ENCODE assay signal across 16 cellular contexts in genomic region chr2:81481994-81482368, GRCh38.
DNase-seq lines count a peak whose midpoint lies in the region; ATAC-seq and TF ChIP-seq lines count a peak whose summit lies in the region.
"Had no signal": no experiment of that assay in that cellular context is flagged by ENCODE, and none has a peak within 500 bp of the region (broad histone marks: within the 10 kb centered on the region; RNA-seq: fewer than 3 reads in every experiment).

No MANE protein-coding gene starts in this region.

- no peak overlapping the region for H3K4me3 Mint-ChIP-seq in activated CD4-positive, alpha-beta T cell treated with anti-CD3 and anti-CD28 coated beads for 36 hours
- H3K4me3 Mint-ChIP-seq: activated naive CD8-positive, alpha-beta T cell treated with anti-CD3 and anti-CD28 coated beads, Interleukin-2, amount 50 U/mL, for 24 hours; stimulated activated naive CD8-positive, alpha-beta T cell treated with anti-CD3 and anti-CD28 coated beads, Interleukin-15, amount 100 ng/mL, for 72 hours had no signal

- H3K4me1 ChIP-seq in SK-N-SH (ENCODE audit: control insufficient read depth in 1 of 2, insufficient read depth in 2 of 2, low read depth in 1 of 2, low read length in 1 of 2) (no peaks in the 10 kb centered on the region; a peak in 1 of 4 replicates), testis (no peaks in the 10 kb centered on the region)
- H3K4me1 ChIP-seq: breast epithelium, right lobe of liver had no signal

- no peaks in the 10 kb centered on the region for H3K4me1 Mint-ChIP-seq in activated CD4-positive, alpha-beta T cell treated with anti-CD3 and anti-CD28 coated beads for 36 hours
- H3K4me1 Mint-ChIP-seq: activated naive CD8-positive, alpha-beta T cell treated with anti-CD3 and anti-CD28 coated beads, Interleukin-2, amount 50 U/mL, for 24 hours; stimulated activated naive CD8-positive, alpha-beta T cell treated with anti-CD3 and anti-CD28 coated beads, Interleukin-15, amount 100 ng/mL, for 72 hours had no signal

- H4K20me1 ChIP-seq in SK-N-SH (ENCODE audit: insufficient read depth): no peaks in the 10 kb centered on the region

- H3K9me3 ChIP-seq in SK-N-SH (no peaks in the 10 kb centered on the region), testis (no peaks in the 10 kb centered on the region)
- H3K9me3 ChIP-seq: right lobe of liver had no signal

- H3K79me2 ChIP-seq in SK-N-SH (ENCODE audit: insufficient read depth): no peaks in the 10 kb centered on the region

- no peak for TF ChIP-seq EP300 in SK-N-SH (IDR thresholded peaks at IDR 0.05; ENCODE audit: borderline replicate concordance in 1 of 2, low read depth in 1 of 2, low read length in 1 of 2)

- no peaks in the 10 kb centered on the region for H3F3A ChIP-seq in SK-N-SH (replicated peaks; ENCODE audit: insufficient read depth)

- intact Hi-C loops in testis (cut with DNase I; ENCODE audit: low total_unique reads): no loop called here
- intact Hi-C loops in activated CD4-positive, alpha-beta T cell treated with anti-CD3 and anti-CD28 coated beads for 36 hours (cut with DNase I, micrococcal nuclease): no loop called here

- TF ChIP-seq RAD21 in SK-N-SH (IDR thresholded peaks at IDR 0.05; ENCODE audit: low read length): no peak

- 0 out of 2 replicates have a peak, but pooled peaks cover 4% of the 10 kb centered on the region for H3K9me2 ChIP-seq in SK-N-SH

- H3K27ac Mint-ChIP-seq in activated CD4-positive, alpha-beta T cell treated with anti-CD3 and anti-CD28 coated beads for 36 hours: no peak overlapping the region
- H3K27ac Mint-ChIP-seq: activated naive CD8-positive, alpha-beta T cell treated with anti-CD3 and anti-CD28 coated beads, Interleukin-2, amount 50 U/mL, for 24 hours; stimulated activated naive CD8-positive, alpha-beta T cell treated with anti-CD3 and anti-CD28 coated beads, Interleukin-15, amount 100 ng/mL, for 72 hours had no signal

- H3K27ac ChIP-seq in SK-N-SH (ENCODE audit: low read depth in 2 of 2, low read length in 1 of 2): no peak overlapping the region
- H3K27ac ChIP-seq in testis: no peak overlapping the region
- H3K27ac ChIP-seq: breast epithelium, right lobe of liver, SK-N-MC had no signal

- no peak overlapping the region for H2AFZ ChIP-seq in SK-N-SH (ENCODE audit: low read depth)

- no peak overlapping the region for H3K4me2 ChIP-seq in SK-N-SH

- peak; percentile 3 for DNase-seq in SK-N-SH
- peak; percentile 18 for DNase-seq in NCI-H446 treated with DMSO at 0.1 percent for 48 hours (lab: John Stamatoyannopoulos, UW)
- DNase-seq in SW 1271 (lab: John Stamatoyannopoulos, UW): peak; percentile 71 to 93
- no peak for DNase-seq in testis
- no peak for DNase-seq in activated CD4-positive, alpha-beta T cell treated with anti-CD3 and anti-CD28 coated beads for 36 hours
- DNase-seq in mesenteric fat pad (ENCODE audit: low spot score): no peak
- DNase-seq: activated naive CD8-positive, alpha-beta T cell treated with anti-CD3 and anti-CD28 coated beads, Interleukin-2, amount 50 U/mL, for 24 hours; erythroblast; NCI-H2171 treated with DMSO at 0.1 percent for 48 hours; stimulated activated CD4-positive, alpha-beta T cell treated with anti-CD3 and anti-CD28 coated beads, Interleukin-1b, Interleukin-23, amount 100 ng/mL, for 48 hours; stimulated activated naive CD8-positive, alpha-beta T cell treated with anti-CD3 and anti-CD28 coated beads, Interleukin-15, amount 100 ng/mL, for 72 hours had no signal

- TF ChIP-seq CTCF in SK-N-SH (IDR thresholded peaks at IDR 0.05) (no peak), testis (IDR thresholded peaks at IDR 0.05) (no peak)

- H3K9ac ChIP-seq in SK-N-SH: no peak overlapping the region

- no peak for TF ChIP-seq POLR2A in testis (IDR thresholded peaks at IDR 0.05)

- ATAC-seq in SK-N-SH treated with all-trans-retinoic acid at 6 μM for 48 hours (no peak), HG03342 (IDR thresholded peaks at IDR 0.05; ENCODE audit: unreplicated experiment) (no peak)
- ATAC-seq in activated CD4-positive, alpha-beta T cell treated with anti-CD3 and anti-CD28 coated beads for 36 hours: no peak
- ATAC-seq: activated naive CD8-positive, alpha-beta T cell treated with anti-CD3 and anti-CD28 coated beads, Interleukin-2, amount 50 U/mL, for 24 hours; stimulated activated naive CD8-positive, alpha-beta T cell treated with anti-CD3 and anti-CD28 coated beads, Interleukin-15, amount 100 ng/mL, for 72 hours had no signal

- H3K27me3 Mint-ChIP-seq in activated CD4-positive, alpha-beta T cell treated with anti-CD3 and anti-CD28 coated beads for 36 hours: no peaks in the 10 kb centered on the region
- H3K27me3 Mint-ChIP-seq: activated naive CD8-positive, alpha-beta T cell treated with anti-CD3 and anti-CD28 coated beads, Interleukin-2, amount 50 U/mL, for 24 hours; stimulated activated naive CD8-positive, alpha-beta T cell treated with anti-CD3 and anti-CD28 coated beads, Interleukin-15, amount 100 ng/mL, for 72 hours had no signal

- H3K36me3 ChIP-seq in SK-N-SH (replicated peaks in 1 of 2; ENCODE audit: control insufficient read depth in 1 of 2, insufficient read depth in 2 of 2, low read length in 1 of 2): no peaks in the 10 kb centered on the region
- no peaks in the 10 kb centered on the region for H3K36me3 ChIP-seq in testis (ENCODE audit: low read depth, missing control alignments)
- H3K36me3 ChIP-seq: breast epithelium, right lobe of liver had no signal

- no peaks in the 10 kb centered on the region for H3K27me3 ChIP-seq in SK-N-SH (ENCODE audit: insufficient read depth)
- H3K27me3 ChIP-seq in testis: no peaks in the 10 kb centered on the region
- H3K27me3 ChIP-seq: breast epithelium, right lobe of liver had no signal

- H3K9me3 Mint-ChIP-seq in activated CD4-positive, alpha-beta T cell treated with anti-CD3 and anti-CD28 coated beads for 36 hours (ENCODE audit: low read depth): peaks cover 14% of the 10 kb centered on the region

- H3K4me3 ChIP-seq in SK-N-SH (ENCODE audit: low read depth in 2 of 2, low read length in 1 of 2) (0 out of 4 replicates have a peak overlapping the region, but pooled peaks of 1 of the 2 experiments have one; percentile 1), testis (peak overlapping the region; percentile 47 to 55)
- H3K4me3 ChIP-seq: breast epithelium, right lobe of liver, SK-N-MC had no signal

- CTCF ChIA-PET in SK-N-SH (lab: Yijun Ruan, JAX): no interaction called here
- CTCF ChIA-PET in activated CD4-positive, alpha-beta T cell treated with anti-CD3 and anti-CD28 coated beads for 36 hours (lab: Charles Lee): no interaction called here

- H3K36me3 Mint-ChIP-seq in activated CD4-positive, alpha-beta T cell treated with anti-CD3 and anti-CD28 coated beads for 36 hours (ENCODE audit: low read depth): peaks cover 1% of the 10 kb centered on the region

- POLR2A ChIA-PET in SK-N-SH (lab: Yijun Ruan, JAX): no interaction called here
- POLR2A ChIA-PET in activated CD4-positive, alpha-beta T cell treated with anti-CD3 and anti-CD28 coated beads for 36 hours (lab: Charles Lee): no interaction called here

- 24% methylated on average over 5 of the region's 5 CpGs for WGBS in SK-N-SH (ENCODE audit: low lambda C conversion rate)
- WGBS in testis, 2 donors: 57 to 82% methylated on average over 5 of the region's 5 CpGs

TF ChIP-seq in SK-N-SH, 30 proteins besides CTCF, POLR2A, EP300 and RAD21 (continues in another document):
- TF ChIP-seq ZBTB33 (IDR thresholded peaks at IDR 0.05; ENCODE audit: borderline replicate concordance, low read depth) (no peak), FOXJ3 (CRISPR knock-in tag; IDR thresholded peaks at IDR 0.05) (no peak), TCF12 (IDR thresholded peaks at IDR 0.05) (no peak), POLR2AphosphoS5 (IDR thresholded peaks at IDR 0.05; ENCODE audit: low read depth, low read length) (no peak), YY1 (IDR thresholded peaks at IDR 0.05; ENCODE audit: low read depth) (no peak)

TF ChIP-seq in SK-N-SH treated with all-trans-retinoic acid at 6 μM for 48 hours, 23 proteins besides CTCF, POLR2A, EP300 and RAD21:
- TF ChIP-seq CSDC2 (CRISPR knock-in tag; IDR thresholded peaks at IDR 0.05) (no peak), CREB5 (CRISPR knock-in tag; IDR thresholded peaks at IDR 0.05; ENCODE audit: low read depth) (no peak), SNAI2 (CRISPR knock-in tag; IDR thresholded peaks at IDR 0.05) (no peak), PATZ1 (CRISPR knock-in tag; IDR thresholded peaks at IDR 0.05; ENCODE audit: borderline replicate concordance) (no peak), ESRRG (CRISPR knock-in tag; IDR thresholded peaks at IDR 0.05) (no peak), BACH2 (CRISPR knock-in tag; IDR thresholded peaks at IDR 0.05; ENCODE audit: borderline replicate concordance) (no peak), RARB (CRISPR knock-in tag; IDR thresholded peaks at IDR 0.05) (no peak), ZNF8 (CRISPR knock-in tag; IDR thresholded peaks at IDR 0.05) (no peak), ZC3H10 (CRISPR knock-in tag; IDR thresholded peaks at IDR 0.05) (no peak), ISL1 (CRISPR knock-in tag; IDR thresholded peaks at IDR 0.05) (no peak)
TF ChIP-seq in SK-N-SH treated with all-trans-retinoic acid at 6 μM for 48 hours: peak in this region for 0.

Comparison
In these comparisons a context has a peak if more than half of its experiments do, and no peak if none do; other contexts are left out.
1. DNase-seq: peak in SK-N-SH (single experiment), NCI-H446 treated with DMSO at 0.1 percent for 48 hours (single experiment) and SW 1271 (2 of 2); none in testis (single experiment), activated CD4-positive, alpha-beta T cell treated with anti-CD3 and anti-CD28 coated beads for 36 hours (single experiment) and mesenteric fat pad (single experiment).